In the genomic region with DNA sequence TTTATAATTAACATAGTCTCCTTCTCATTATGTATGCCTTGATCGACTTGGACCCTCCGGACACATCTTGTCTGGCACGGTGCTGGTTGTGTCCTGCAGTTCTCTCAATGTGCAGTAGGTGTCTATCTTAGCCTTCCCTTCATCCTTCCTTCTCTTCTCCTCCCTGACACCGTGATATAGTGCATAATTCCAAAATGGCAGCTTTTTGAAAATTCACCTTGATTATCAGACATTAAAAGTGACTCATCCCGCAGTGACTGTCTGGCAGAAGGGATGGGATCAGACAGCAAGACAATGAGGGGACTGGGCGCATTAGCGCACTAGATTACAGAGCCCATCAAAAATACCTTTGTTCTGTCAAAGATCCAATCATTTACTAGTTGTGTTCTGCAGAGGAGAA, we compare ENCODE assay signal across 8 cellular contexts.
A peak's percentile ranks its signal among the peaks of the same experiment; 100 is the strongest.
DNase-seq lines count a peak whose midpoint lies in the region; ATAC-seq and TF ChIP-seq lines count a peak whose summit lies in the region.

No MANE protein-coding gene starts in this region.

- H3K4me3 ChIP-seq in right cardiac atrium (ENCODE audit: low read length) (no peak overlapping the region), gastrocnemius medialis (no peak overlapping the region)

- no peak overlapping the region for H3K27ac Mint-ChIP-seq in activated naive CD4-positive, alpha-beta T cell treated with anti-CD3 and anti-CD28 coated beads, Interleukin-2, amount 10 ng/mL, durations not matched to agents 7 days and 5 days
- H3K27ac Mint-ChIP-seq in activated naive CD4-positive, alpha-beta T cell treated with anti-CD3 and anti-CD28 coated beads for 36 hours = no peak overlapping the region
- H3K27ac Mint-ChIP-seq in WTC11 (no peak overlapping the region), T-cell (no peak overlapping the region)
- H3K27ac Mint-ChIP-seq in activated CD8-positive, alpha-beta memory T cell treated with anti-CD3 and anti-CD28 coated beads, Interleukin-2, amount 10 ng/mL, durations not matched to agents 7 days and 5 days = no peak overlapping the region

- H3K36me3 ChIP-seq in gastrocnemius medialis = no peaks in the 10 kb centered on the region

- H3K9me3 ChIP-seq in right cardiac atrium (ENCODE audit: control insufficient read depth, low read length) (no peaks in the 10 kb centered on the region), gastrocnemius medialis (no peaks in the 10 kb centered on the region)

- TF ChIP-seq POLR2A in gastrocnemius medialis (IDR thresholded peaks at IDR 0.05) = no peak

- H3K27ac ChIP-seq in right cardiac atrium (ENCODE audit: low read length) = no peak overlapping the region
- H3K27ac ChIP-seq in gastrocnemius medialis = no peak overlapping the region

- no peak overlapping the region for H3K4me3 Mint-ChIP-seq in activated naive CD4-positive, alpha-beta T cell treated with anti-CD3 and anti-CD28 coated beads, Interleukin-2, amount 10 ng/mL, durations not matched to agents 7 days and 5 days
- H3K4me3 Mint-ChIP-seq in activated naive CD4-positive, alpha-beta T cell treated with anti-CD3 and anti-CD28 coated beads for 36 hours = no peak overlapping the region
- H3K4me3 Mint-ChIP-seq in WTC11 (no peak overlapping the region), T-cell (no peak overlapping the region)
- no peak overlapping the region for H3K4me3 Mint-ChIP-seq in activated CD8-positive, alpha-beta memory T cell treated with anti-CD3 and anti-CD28 coated beads, Interleukin-2, amount 10 ng/mL, durations not matched to agents 7 days and 5 days

- H3K27me3 ChIP-seq in right cardiac atrium (ENCODE audit: control insufficient read depth, insufficient read depth) (no peaks in the 10 kb centered on the region), gastrocnemius medialis (no peaks in the 10 kb centered on the region)

- intact Hi-C loops in activated naive CD4-positive, alpha-beta T cell treated with anti-CD3 and anti-CD28 coated beads for 36 hours (cut with micrococcal nuclease) = no loop called here
- intact Hi-C loops in right cardiac atrium (cut with DNase I) (loop anchor here in 1 of 4 donors (10.0 kb wide), 1 partner anchor 223 kb away; no protein-coding TSS in a partner anchor), gastrocnemius medialis (cut with DNase I; ENCODE audit: low total_unique reads) (no loop called here)

- in situ Hi-C loops in gastrocnemius medialis (cut with MboI; ENCODE audit: low sequenced_read_pairs in 4 of 4) = no loop called here

- DNase-seq in activated naive CD4-positive, alpha-beta T cell treated with anti-CD3 and anti-CD28 coated beads, Interleukin-2, amount 10 ng/mL, durations not matched to agents 7 days and 5 days = peak; percentile 23
- DNase-seq in activated naive CD4-positive, alpha-beta T cell treated with anti-CD3 and anti-CD28 coated beads for 36 hours = no peak
- DNase-seq in M059J (ENCODE audit: low read depth) = peak; percentile 52
- no peak for DNase-seq in WTC11 (ENCODE audit: low spot score)
- no peak for DNase-seq in right cardiac atrium
- no peak for DNase-seq in gastrocnemius medialis
- DNase-seq in T-cell = no peak
- no peak for DNase-seq in activated CD8-positive, alpha-beta memory T cell treated with anti-CD3 and anti-CD28 coated beads, Interleukin-2, amount 10 ng/mL, durations not matched to agents 7 days and 5 days

- H3K4me1 Mint-ChIP-seq in activated naive CD4-positive, alpha-beta T cell treated with anti-CD3 and anti-CD28 coated beads, Interleukin-2, amount 10 ng/mL, durations not matched to agents 7 days and 5 days = peaks cover 28% of the 10 kb centered on the region
- peaks cover 4% of the 10 kb centered on the region for H3K4me1 Mint-ChIP-seq in activated naive CD4-positive, alpha-beta T cell treated with anti-CD3 and anti-CD28 coated beads for 36 hours (ENCODE audit: low read depth)
- no peaks in the 10 kb centered on the region for H3K4me1 Mint-ChIP-seq in WTC11
- H3K4me1 Mint-ChIP-seq in T-cell = peaks cover 4 to 14% (median 5%) of the 10 kb centered on the region in 3 donors
- peaks cover 14% of the 10 kb centered on the region for H3K4me1 Mint-ChIP-seq in activated CD8-positive, alpha-beta memory T cell treated with anti-CD3 and anti-CD28 coated beads, Interleukin-2, amount 10 ng/mL, durations not matched to agents 7 days and 5 days

- TF ChIP-seq CTCF in WTC11 (IDR thresholded peaks at IDR 0.05) (peak; percentile 70), gastrocnemius medialis (IDR thresholded peaks at IDR 0.05 in 4 of 5, conservative IDR thresholded peaks at IDR 0.05 in 1 of 5) (peak in 3 of 5 experiments; percentile 28 to 41 (median 35))

- CTCF ChIA-PET in activated naive CD4-positive, alpha-beta T cell treated with anti-CD3 and anti-CD28 coated beads, Interleukin-2, amount 10 ng/mL, durations not matched to agents 7 days and 5 days (lab: Charles Lee) = interaction anchor here (0.7 to 1.0 kb wide), 2 partner anchors 271 to 348 kb away, joined by 3 read pairs; no protein-coding TSS in a partner anchor
- CTCF ChIA-PET in activated naive CD4-positive, alpha-beta T cell treated with anti-CD3 and anti-CD28 coated beads for 36 hours (lab: Charles Lee) = no interaction called here
- CTCF ChIA-PET in WTC11 (lab: Charles Lee) (interaction anchor here (0.6 to 1.7 kb wide), 7 partner anchors 15 to 575 kb away, joined by 3 to 12 read pairs (median 4); no protein-coding TSS in a partner anchor), T-cell (lab: Charles Lee) (no interaction called here)
- CTCF ChIA-PET in activated CD8-positive, alpha-beta memory T cell treated with anti-CD3 and anti-CD28 coated beads, Interleukin-2, amount 10 ng/mL, durations not matched to agents 7 days and 5 days (lab: Charles Lee) = interaction anchor here (0.9 kb wide), 1 partner anchor 117 kb away, joined by 3 read pairs; no protein-coding TSS in a partner anchor

- H3K36me3 Mint-ChIP-seq in activated naive CD4-positive, alpha-beta T cell treated with anti-CD3 and anti-CD28 coated beads, Interleukin-2, amount 10 ng/mL, durations not matched to agents 7 days and 5 days = peaks cover 3% of the 10 kb centered on the region
- no peaks in the 10 kb centered on the region for H3K36me3 Mint-ChIP-seq in activated naive CD4-positive, alpha-beta T cell treated with anti-CD3 and anti-CD28 coated beads for 36 hours (ENCODE audit: low read depth)
- H3K36me3 Mint-ChIP-seq in WTC11 (no peaks in the 10 kb centered on the region), T-cell (no peaks in the 10 kb centered on the region)
- H3K36me3 Mint-ChIP-seq in activated CD8-positive, alpha-beta memory T cell treated with anti-CD3 and anti-CD28 coated beads, Interleukin-2, amount 10 ng/mL, durations not matched to agents 7 days and 5 days = no peaks in the 10 kb centered on the region

- H3K4me1 ChIP-seq in right cardiac atrium (ENCODE audit: control insufficient read depth, insufficient read depth, low read length) = no peaks in the 10 kb centered on the region
- H3K4me1 ChIP-seq in gastrocnemius medialis = no peaks in the 10 kb centered on the region

- ATAC-seq in WTC11 = peak; percentile 95
- ATAC-seq in right cardiac atrium = peak; percentile 63 to 67
- ATAC-seq in gastrocnemius medialis = no peak
- ATAC-seq in T-cell (replicated peaks in 1 of 4) = no peak
- ATAC-seq in activated CD8-positive, alpha-beta memory T cell treated with anti-CD3 and anti-CD28 coated beads, Interleukin-2, amount 10 ng/mL, durations not matched to agents 7 days and 5 days = no peak

- 32% methylated on average over 7 of the region's 7 CpGs for WGBS in right cardiac atrium

- POLR2A ChIA-PET in WTC11 (lab: Charles Lee) (no interaction called here), T-cell (lab: Charles Lee) (no interaction called here)

- H3K9me3 Mint-ChIP-seq in activated naive CD4-positive, alpha-beta T cell treated with anti-CD3 and anti-CD28 coated beads, Interleukin-2, amount 10 ng/mL, durations not matched to agents 7 days and 5 days = peaks cover 3% of the 10 kb centered on the region
- H3K9me3 Mint-ChIP-seq in activated naive CD4-positive, alpha-beta T cell treated with anti-CD3 and anti-CD28 coated beads for 36 hours = no peaks in the 10 kb centered on the region
- H3K9me3 Mint-ChIP-seq in WTC11 = no peaks in the 10 kb centered on the region
- no peaks in the 10 kb centered on the region for H3K9me3 Mint-ChIP-seq in T-cell
- H3K9me3 Mint-ChIP-seq in activated CD8-positive, alpha-beta memory T cell treated with anti-CD3 and anti-CD28 coated beads, Interleukin-2, amount 10 ng/mL, durations not matched to agents 7 days and 5 days (ENCODE audit: low read depth) = no peaks in the 10 kb centered on the region

- peaks cover 2% of the 10 kb centered on the region for H3K27me3 Mint-ChIP-seq in activated naive CD4-positive, alpha-beta T cell treated with anti-CD3 and anti-CD28 coated beads, Interleukin-2, amount 10 ng/mL, durations not matched to agents 7 days and 5 days
- peaks cover 3% of the 10 kb centered on the region for H3K27me3 Mint-ChIP-seq in activated naive CD4-positive, alpha-beta T cell treated with anti-CD3 and anti-CD28 coated beads for 36 hours (ENCODE audit: low read depth)
- H3K27me3 Mint-ChIP-seq in WTC11 (ENCODE audit: low read depth) (no peaks in the 10 kb centered on the region; the same call in 1 of the 2 replicates), T-cell (peaks cover 0 to 4% of the 10 kb centered on the region in 2 donors)
- H3K27me3 Mint-ChIP-seq in activated CD8-positive, alpha-beta memory T cell treated with anti-CD3 and anti-CD28 coated beads, Interleukin-2, amount 10 ng/mL, durations not matched to agents 7 days and 5 days = peaks cover 4% of the 10 kb centered on the region

TF ChIP-seq in WTC11, 78 proteins besides CTCF, POLR2A, EP300 and RAD21 (continues in another document):
- TF ChIP-seq ZNF263 (CRISPR knock-in tag; IDR thresholded peaks at IDR 0.05; ENCODE audit: low read depth) (no peak), ZNF512 (CRISPR knock-in tag; IDR thresholded peaks at IDR 0.05; ENCODE audit: borderline replicate concordance) (no peak), GABPB1 (CRISPR knock-in tag; IDR thresholded peaks at IDR 0.05) (no peak), TP53 (CRISPR knock-in tag; IDR thresholded peaks at IDR 0.05) (no peak)

Comparison
In these comparisons a context has a peak if more than half of its experiments do, and no peak if none do; other contexts are left out.
1. DNase-seq: peak in activated naive CD4-positive, alpha-beta T cell treated with anti-CD3 and anti-CD28 coated beads, Interleukin-2, amount 10 ng/mL, durations not matched to agents 7 days and 5 days (single experiment) and M059J (single experiment); none in activated naive CD4-positive, alpha-beta T cell treated with anti-CD3 and anti-CD28 coated beads for 36 hours (single experiment), WTC11 (single experiment), right cardiac atrium (0 of 3), gastrocnemius medialis (0 of 2), T-cell (0 of 34) and activated CD8-positive, alpha-beta memory T cell treated with anti-CD3 and anti-CD28 coated beads, Interleukin-2, amount 10 ng/mL, durations not matched to agents 7 days and 5 days (single experiment).
2. CTCF ChIA-PET loops: an anchor here in activated naive CD4-positive, alpha-beta T cell treated with anti-CD3 and anti-CD28 coated beads, Interleukin-2, amount 10 ng/mL, durations not matched to agents 7 days and 5 days (0.7 to 1.0 kb wide), WTC11 (0.6 to 1.7 kb wide) and activated CD8-positive, alpha-beta memory T cell treated with anti-CD3 and anti-CD28 coated beads, Interleukin-2, amount 10 ng/mL, durations not matched to agents 7 days and 5 days (0.9 kb wide); none called in activated naive CD4-positive, alpha-beta T cell treated with anti-CD3 and anti-CD28 coated beads for 36 hours and T-cell.
3. ATAC-seq: peak in WTC11 (single experiment) and right cardiac atrium (2 of 2); none in gastrocnemius medialis (0 of 2), T-cell (0 of 4) and activated CD8-positive, alpha-beta memory T cell treated with anti-CD3 and anti-CD28 coated beads, Interleukin-2, amount 10 ng/mL, durations not matched to agents 7 days and 5 days (single experiment).